In genomic region chrX:38260231-38260630, GRCh38 we compare ENCODE assay signal across 8 cellular contexts. TPM values are rescaled to one million over a fixed set of nuclear protein-coding genes. Genes with fewer than 3 reads are reported as not detected.
A peak's percentile ranks its signal among the peaks of the same experiment; 100 is the strongest.
DNase-seq lines count a peak whose midpoint lies in the region; ATAC-seq and TF ChIP-seq lines count a peak whose summit lies in the region.

No MANE protein-coding gene starts in this region.

- H3K36me3 ChIP-seq in HCT116 (ENCODE audit: control insufficient read depth in 1 of 2, insufficient read depth in 2 of 2, low read length in 2 of 2) (no peaks in the 10 kb centered on the region), PC-3 (ENCODE audit: low read depth, low read length) (no peaks in the 10 kb centered on the region)

- POLR2A ChIA-PET in HCT116 (lab: Charles Lee) (interaction anchor here (0.5 kb wide), 1 partner anchor 67 kb away, joined by 3 read pairs; the partner anchor contains the start of gene RPGR), PC-3 (lab: Charles Lee; ENCODE audit: unreplicated experiment) (interaction anchor here (0.6 kb wide), 1 partner anchor 66 kb away, joined by 4 read pairs; no protein-coding TSS in a partner anchor)
- POLR2A ChIA-PET in CD4-positive, alpha-beta T cell (lab: Charles Lee) = no interaction called here

- H2AFZ ChIP-seq in HCT116 (ENCODE audit: low read depth, low read length, poor library complexity, severe bottlenecking) = peak overlapping the region; percentile 61
- H2AFZ ChIP-seq in PC-3 (ENCODE audit: low read length) = no peak overlapping the region

- RAD21 ChIA-PET in HCT116 (lab: Charles Lee; ENCODE audit: low non-redundant PET in 1 of 2, low total read pairs in 2 of 2, uncharacterized antibody in 2 of 2, unreplicated experiment in 2 of 2) = no interaction called here

- H3K79me2 ChIP-seq in HCT116 (ENCODE audit: insufficient read depth, low read length) = no peaks in the 10 kb centered on the region
- H3K79me2 ChIP-seq in PC-3 (ENCODE audit: low read length) = no peaks in the 10 kb centered on the region

- no peak overlapping the region for H3K27ac Mint-ChIP-seq in CD4-positive, alpha-beta T cell

- peaks cover 0 to 4% of the 10 kb centered on the region in 2 experiments; a peak in 2 of 4 replicates for H3K4me1 ChIP-seq in HCT116 (ENCODE audit: control insufficient read depth in 1 of 2, insufficient read depth in 2 of 2, low read length in 2 of 2)
- no peaks in the 10 kb centered on the region for H3K4me1 ChIP-seq in PC-3 (ENCODE audit: insufficient read depth, low read length)

- H3K9me2 ChIP-seq in HCT116 (ENCODE audit: insufficient read depth) (no peaks in the 10 kb centered on the region), PC-3 (replicated peaks; ENCODE audit: low read length) (no peaks in the 10 kb centered on the region)

- no peaks in the 10 kb centered on the region for H3K4me1 Mint-ChIP-seq in CD4-positive, alpha-beta T cell (ENCODE audit: low read depth)

- H3K4me3 ChIP-seq in HCT116 (replicated peaks in 1 of 2; ENCODE audit: low read depth in 1 of 2, low read length in 2 of 2) (no peak overlapping the region), PC-3 (ENCODE audit: low read length) (no peak overlapping the region)

- no peak for TF ChIP-seq POLR2A in HCT116 (IDR thresholded peaks at IDR 0.05; ENCODE audit: borderline replicate concordance, extremely low read depth, insufficient read depth, insufficient read length)

- ATAC-seq in HCT116 (peak; percentile 87), PC-3 (peak; percentile 64)
- no peak for ATAC-seq in CD4-positive, alpha-beta T cell (ENCODE audit: poor library complexity)

- H3K27me3 ChIP-seq in HCT116 (ENCODE audit: insufficient read depth, low read length) (no peaks in the 10 kb centered on the region), PC-3 (ENCODE audit: low read length) (no peaks in the 10 kb centered on the region)
- H3K27me3 ChIP-seq in CD4-positive, alpha-beta T cell (ENCODE audit: control insufficient read depth, insufficient read depth, low read length) = no peaks in the 10 kb centered on the region

- peak; percentile 9 for DNase-seq in DMS53 treated with DMSO at 0.1 percent for 48 hours (lab: John Stamatoyannopoulos, UW; ENCODE audit: unreplicated experiment)
- peak; percentile 23 for DNase-seq in HCT116 (ENCODE audit: low read depth, low spot score)
- DNase-seq in PC-3 = peak; percentile 64
- DNase-seq in islet precursor cell = peak; percentile 65
- DNase-seq in CD4-positive, alpha-beta T cell = no peak
- DNase-seq in NCI-H774 (lab: John Stamatoyannopoulos, UW) = no peak
- DNase-seq in stimulated activated naive CD4-positive, alpha-beta T cell (lab: John Stamatoyannopoulos, UW) = no peak
- no peak for DNase-seq in SKM-1 treated with dmso at 0.1 percent for 144 hours (lab: John Stamatoyannopoulos, UW; ENCODE audit: unreplicated experiment)

- BruUV-seq in HCT116 (replicated peaks; lab: Mats Ljungman, UMichigan) (no TSS peak), PC-3 (replicated peaks; lab: Mats Ljungman, UMichigan) (no TSS peak)

- H3K9ac ChIP-seq in HCT116 (ENCODE audit: low read length) = no peak overlapping the region
- H3K9ac ChIP-seq in PC-3 (ENCODE audit: low read length) = no peak overlapping the region

- TF ChIP-seq CTCF in HCT116 (IDR thresholded peaks at IDR 0.05 in 2 of 3, conservative IDR thresholded peaks at IDR 0.05 in 1 of 3; ENCODE audit: borderline replicate concordance in 1 of 3, insufficient read depth in 1 of 3, low read depth in 2 of 3, low read length in 2 of 3) (peak; percentile 38 to 54 (median 52); a peak in 5 of 6 replicates), PC-3 (conservative IDR thresholded peaks at IDR 0.05; ENCODE audit: low read depth, low read length) (peak; percentile 72)
- no peak for TF ChIP-seq CTCF in CD4-positive, alpha-beta T cell (IDR thresholded peaks at IDR 0.05)

- no peaks in the 10 kb centered on the region for H3F3A ChIP-seq in PC-3 (ENCODE audit: low read length, unreplicated experiment)

- H3K9me3 Mint-ChIP-seq in CD4-positive, alpha-beta T cell = no peaks in the 10 kb centered on the region

- TF ChIP-seq RAD21 in HCT116 (IDR thresholded peaks at IDR 0.05; ENCODE audit: low read depth) = peak; percentile 46

- H3K36me3 Mint-ChIP-seq in CD4-positive, alpha-beta T cell (ENCODE audit: low read depth) = no peaks in the 10 kb centered on the region

- H3K9me3 ChIP-seq in HCT116 (ENCODE audit: control insufficient read depth in 1 of 2, insufficient read depth in 1 of 2, low read depth in 1 of 2, low read length in 2 of 2) = no peaks in the 10 kb centered on the region
- no peaks in the 10 kb centered on the region for H3K9me3 ChIP-seq in PC-3 (ENCODE audit: low read length)
- no peaks in the 10 kb centered on the region for H3K9me3 ChIP-seq in CD4-positive, alpha-beta T cell (ENCODE audit: control insufficient read depth, low read length)

- no peak overlapping the region for H3K4me3 Mint-ChIP-seq in CD4-positive, alpha-beta T cell

- H4K20me1 ChIP-seq in HCT116 (ENCODE audit: insufficient read depth) (no peaks in the 10 kb centered on the region), PC-3 (ENCODE audit: low read length) (no peaks in the 10 kb centered on the region)

- CTCF ChIA-PET in HCT116 (lab: Charles Lee) (interaction anchor here (0.7 to 1.3 kb wide), 4 partner anchors 10 to 67 kb away, joined by 3 to 4 read pairs (median 3); partner anchors contain the start of gene RPGR), PC-3 (lab: Charles Lee) (interaction anchor here (0.6 to 1.2 kb wide), 3 partner anchors 22 to 67 kb away, joined by 6 to 10 read pairs (median 9); partner anchors contain the start of gene RPGR)
- CTCF ChIA-PET in CD4-positive, alpha-beta T cell (lab: Charles Lee) = no interaction called here

- intact Hi-C loops in HCT116 (cut with micrococcal nuclease) = loop anchor here (1.0 kb wide), 1 partner anchor 67 kb away; the partner anchor contains the start of gene RPGR
- intact Hi-C loops in PC-3 (cut with micrococcal nuclease) = loop anchor here (2.0 kb wide), 1 partner anchor 67 kb away; the partner anchor contains the start of gene RPGR
- intact Hi-C loops in CD4-positive, alpha-beta T cell (cut with DNase I, micrococcal nuclease) = no loop called here

- H3K4me2 ChIP-seq in HCT116 (ENCODE audit: low read length) (peak overlapping the region; percentile 41; the same call in 1 of the 2 replicates), PC-3 (ENCODE audit: low read length) (no peak overlapping the region)

- H3K27ac ChIP-seq in HCT116 (ENCODE audit: low read depth, low read length) = no peak overlapping the region
- no peak overlapping the region for H3K27ac ChIP-seq in PC-3 (ENCODE audit: low read length)
- no peak overlapping the region for H3K27ac ChIP-seq in CD4-positive, alpha-beta T cell (ENCODE audit: low read depth, low read length)

- H3K27me3 Mint-ChIP-seq in CD4-positive, alpha-beta T cell = no peaks in the 10 kb centered on the region

TF ChIP-seq in HCT116, 20 proteins besides CTCF, POLR2A, EP300 and RAD21:
- TF ChIP-seq EGR1 (IDR thresholded peaks at IDR 0.05; ENCODE audit: low read depth) (no peak), REST (IDR thresholded peaks at IDR 0.05; ENCODE audit: low read depth) (no peak), MAX (IDR thresholded peaks at IDR 0.05) (no peak), POLR2AphosphoS5 (IDR thresholded peaks at IDR 0.05; ENCODE audit: low read depth, low read length) (no peak), ZFX (IDR thresholded peaks at IDR 0.05) (no peak), ATF3 (IDR thresholded peaks at IDR 0.05) (no peak), JUND (IDR thresholded peaks at IDR 0.05) (no peak), SP1 (IDR thresholded peaks at IDR 0.05; ENCODE audit: low read depth) (no peak)

RNA-seq across cellular contexts. Expression of gene SRPX, which starts 39.6 kb away (rescaled TPM):
- total RNA-seq in HCT116 (2021; ENCODE audit: unreplicated experiment) = 18.2 TPM
- 20.3 and 24.9 TPM in 2 replicates for polyA plus RNA-seq in HCT116 (2012)
- 5.0 and 5.4 TPM in 2 replicates for total RNA-seq in PC-3 (2014; rRNA removed)
- not detected for total RNA-seq in CD4-positive, alpha-beta T cell

Comparison
In these comparisons a context has a peak if more than half of its experiments do, and no peak if none do; other contexts are left out.
1. DNase-seq: peak in DMS53 treated with DMSO at 0.1 percent for 48 hours (single experiment), HCT116 (single experiment), PC-3 (single experiment) and islet precursor cell (single experiment); none in CD4-positive, alpha-beta T cell (0 of 10), NCI-H774 (single experiment), stimulated activated naive CD4-positive, alpha-beta T cell (0 of 6) and SKM-1 treated with dmso at 0.1 percent for 144 hours (single experiment).
2. intact Hi-C loops: an anchor here in HCT116 (1.0 kb wide) and PC-3 (2.0 kb wide); none called in CD4-positive, alpha-beta T cell.